ENCODE assay signal across 1 cellular context in genomic region chr10:133158756-133159610, GRCh38.
TF ChIP-seq lines count a peak whose summit lies in the region.

No MANE protein-coding gene starts in this region.

TF ChIP-seq in HEK293, 187 proteins besides CTCF, POLR2A, EP300 and RAD21 (continued from another document):
- TF ChIP-seq ZNF513 (tag by site-specific recombination; IDR thresholded peaks at IDR 0.05) (no peak), ZNF692 (tag by site-specific recombination; IDR thresholded peaks at IDR 0.05) (peak; percentile 100), ZFHX2 (tag by site-specific recombination; conservative IDR thresholded peaks at IDR 0.05) (peak; percentile 80), ZNF26 (tag by site-specific recombination; IDR thresholded peaks at IDR 0.05) (no peak), IKZF3 (tag by site-specific recombination; IDR thresholded peaks at IDR 0.05) (peak; percentile 28; the same call in 1 of the 2 replicates), ZNF132 (tag by site-specific recombination; IDR thresholded peaks at IDR 0.05; ENCODE audit: borderline replicate concordance) (no peak), ZNF670 (tag by site-specific recombination; IDR thresholded peaks at IDR 0.05; ENCODE audit: low read depth) (no peak), ZNF600 (tag by site-specific recombination; IDR thresholded peaks at IDR 0.05) (peak; percentile 58; the same call in 1 of the 2 replicates), GFI1B (tag by site-specific recombination; IDR thresholded peaks at IDR 0.05) (no peak), ZNF596 (tag by site-specific recombination; IDR thresholded peaks at IDR 0.05) (no peak), FEZF1 (tag by site-specific recombination; IDR thresholded peaks at IDR 0.05) (no peak), KLF7 (tag by site-specific recombination; IDR thresholded peaks at IDR 0.05; ENCODE audit: borderline replicate concordance) (no peak), HIC1 (tag by site-specific recombination; IDR thresholded peaks at IDR 0.05) (no peak), ZFP69B (tag by site-specific recombination; IDR thresholded peaks at IDR 0.05) (peak; percentile 100), KLF16 (tag by site-specific recombination; IDR thresholded peaks at IDR 0.05) (no peak), ZBTB17 (tag by site-specific recombination; IDR thresholded peaks at IDR 0.05) (no peak), GLIS2 (tag by site-specific recombination; IDR thresholded peaks at IDR 0.05) (peak; percentile 56; the same call in 1 of the 2 replicates), ELK4 (IDR thresholded peaks at IDR 0.05; ENCODE audit: borderline replicate concordance, low read depth, low read length) (no peak), ZSCAN23 (tag by site-specific recombination; IDR thresholded peaks at IDR 0.05) (no peak), ZEB2 (tag by site-specific recombination; IDR thresholded peaks at IDR 0.05) (no peak), PBX3 (CRISPR knock-in tag; IDR thresholded peaks at IDR 0.05) (no peak), ZNF791 (tag by site-specific recombination; IDR thresholded peaks at IDR 0.05) (no peak), SALL2 (tag by site-specific recombination; IDR thresholded peaks at IDR 0.05; ENCODE audit: borderline replicate concordance) (no peak), ZNF843 (tag by site-specific recombination; IDR thresholded peaks at IDR 0.05) (no peak), ZBTB8A (tag by site-specific recombination; IDR thresholded peaks at IDR 0.05) (peak; percentile 62), ZFP41 (tag by site-specific recombination; IDR thresholded peaks at IDR 0.05; ENCODE audit: borderline replicate concordance) (no peak), ZBTB20 (tag by site-specific recombination; IDR thresholded peaks at IDR 0.05) (peak; percentile 44; the same call in 1 of the 2 replicates), ZNF610 (tag by site-specific recombination; IDR thresholded peaks at IDR 0.05; ENCODE audit: borderline replicate concordance) (no peak), ZNF184 (tag by site-specific recombination; IDR thresholded peaks at IDR 0.05) (no peak), ZNF571 (tag by site-specific recombination; IDR thresholded peaks at IDR 0.05) (no peak), ZNF350 (tag by site-specific recombination; IDR thresholded peaks at IDR 0.05) (no peak), ZBTB49 (tag by site-specific recombination; IDR thresholded peaks at IDR 0.05; ENCODE audit: low read depth) (no peak), ZSCAN30 (tag by site-specific recombination; IDR thresholded peaks at IDR 0.05) (no peak), GLIS1 (tag by site-specific recombination; IDR thresholded peaks at IDR 0.05) (peak; percentile 82), ZNF433 (tag by site-specific recombination; IDR thresholded peaks at IDR 0.05; ENCODE audit: low read depth) (no peak), ZNF677 (tag by site-specific recombination; IDR thresholded peaks at IDR 0.05) (no peak), SP2 (tag by site-specific recombination; IDR thresholded peaks at IDR 0.05) (0 out of 2 replicates have a peak, but pooled peaks have one; percentile 21), PATZ1 (tag by site-specific recombination; IDR thresholded peaks at IDR 0.05) (peak; percentile 39; the same call in 1 of the 2 replicates), TCF7L2 (IDR thresholded peaks at IDR 0.05; ENCODE audit: borderline replicate concordance, low read depth, low read length) (no peak), EGR2 (tag by site-specific recombination; IDR thresholded peaks at IDR 0.05; ENCODE audit: low read depth) (peak; percentile 45; the same call in 1 of the 2 replicates), GLI4 (tag by site-specific recombination; IDR thresholded peaks at IDR 0.05) (no peak), ZNF248 (tag by site-specific recombination; IDR thresholded peaks at IDR 0.05) (no peak), ZNF423 (tag by site-specific recombination; IDR thresholded peaks at IDR 0.05) (0 out of 2 replicates have a peak, but pooled peaks have one; percentile 17), ZIC2 (tag by site-specific recombination; IDR thresholded peaks at IDR 0.05) (peak; percentile 77), ZNF488 (tag by site-specific recombination; IDR thresholded peaks at IDR 0.05) (no peak), ZNF776 (tag by site-specific recombination; IDR thresholded peaks at IDR 0.05; ENCODE audit: borderline replicate concordance) (no peak), ZSCAN18 (tag by site-specific recombination; IDR thresholded peaks at IDR 0.05) (no peak), ZNF777 (tag by site-specific recombination; IDR thresholded peaks at IDR 0.05; ENCODE audit: borderline replicate concordance) (no peak), SP7 (tag by site-specific recombination; IDR thresholded peaks at IDR 0.05) (0 out of 2 replicates have a peak, but pooled peaks have one; percentile 19), ZNF157 (tag by site-specific recombination; IDR thresholded peaks at IDR 0.05) (no peak), ZXDB (tag by site-specific recombination; IDR thresholded peaks at IDR 0.05) (no peak)
TF ChIP-seq in HEK293: peak in this region for 15.
